Comparison of ENCODE assay signal across 19 cellular contexts in genomic region chr5:123428521-123429220, GRCh38. TPM values are rescaled to one million over a fixed set of nuclear protein-coding genes. Genes with fewer than 3 reads are reported as not detected.
DNase-seq lines count a peak whose midpoint lies in the region; ATAC-seq, FAIRE-seq and TF ChIP-seq lines count a peak whose summit lies in the region.
"Had no signal": no experiment of that assay in that cellular context is flagged by ENCODE, and none has a peak within 500 bp of the region (broad histone marks: within the 10 kb centered on the region; RNA-seq: fewer than 3 reads in every experiment).

No MANE protein-coding gene starts in this region.

- H3K79me2 ChIP-seq in astrocyte (ENCODE audit: insufficient read depth, low read length): no peaks in the 10 kb centered on the region

- TF ChIP-seq CTCF in natural killer cell (IDR thresholded peaks at IDR 0.05): no peak
- TF ChIP-seq CTCF in astrocyte (IDR thresholded peaks at IDR 0.05; ENCODE audit: insufficient read depth, low read depth, low read length): no peak
- no peak for TF ChIP-seq CTCF in Peyer's patch (IDR thresholded peaks at IDR 0.05)

- H3K4me1 Mint-ChIP-seq in natural killer cell treated with Interleukin-12 subunit alpha and Interleukin-12 subunit beta and Interleukin-15 and Interleukin-18, amount 100 ng/mL, for 72 hours (ENCODE audit: low read depth in 2 of 2): peaks cover 9 to 19% of the 10 kb centered on the region in 2 donors
- H3K4me1 Mint-ChIP-seq in natural killer cell: peaks cover 5 to 9% of the 10 kb centered on the region in 2 donors
- H3K4me1 Mint-ChIP-seq in astrocyte (ENCODE audit: low read depth, unreplicated experiment): peaks cover 9% of the 10 kb centered on the region

- H3K36me3 Mint-ChIP-seq in natural killer cell treated with Interleukin-12 subunit alpha and Interleukin-12 subunit beta and Interleukin-15 and Interleukin-18, amount 100 ng/mL, for 72 hours: peaks cover 4% of the 10 kb centered on the region
- H3K36me3 Mint-ChIP-seq in natural killer cell (no peaks in the 10 kb centered on the region), astrocyte (ENCODE audit: low read depth, unreplicated experiment) (no peaks in the 10 kb centered on the region)
- H3K36me3 Mint-ChIP-seq: activated CD4-positive, alpha-beta memory T cell treated with anti-CD3 and anti-CD28 coated beads for 36 hours had no signal

- no peaks in the 10 kb centered on the region for H3K9me3 Mint-ChIP-seq in natural killer cell treated with Interleukin-12 subunit alpha and Interleukin-12 subunit beta and Interleukin-15 and Interleukin-18, amount 100 ng/mL, for 72 hours
- H3K9me3 Mint-ChIP-seq in natural killer cell (no peaks in the 10 kb centered on the region), astrocyte (ENCODE audit: unreplicated experiment) (no peaks in the 10 kb centered on the region)
- H3K9me3 Mint-ChIP-seq: activated CD4-positive, alpha-beta memory T cell treated with anti-CD3 and anti-CD28 coated beads for 36 hours had no signal

- H3K36me3 ChIP-seq in astrocyte (ENCODE audit: insufficient read depth, low read length) (no peaks in the 10 kb centered on the region), subcutaneous abdominal adipose tissue (ENCODE audit: control insufficient read depth in 5 of 5, insufficient read depth in 5 of 5, low read length in 5 of 5) (no peaks in the 10 kb centered on the region), Peyer's patch (no peaks in the 10 kb centered on the region)

- H3K4me3 Mint-ChIP-seq in natural killer cell treated with Interleukin-12 subunit alpha and Interleukin-12 subunit beta and Interleukin-15 and Interleukin-18, amount 100 ng/mL, for 72 hours: no peak overlapping the region
- H3K4me3 Mint-ChIP-seq in natural killer cell (no peak overlapping the region), astrocyte (ENCODE audit: unreplicated experiment) (no peak overlapping the region)
- H3K4me3 Mint-ChIP-seq: activated CD4-positive, alpha-beta memory T cell treated with anti-CD3 and anti-CD28 coated beads for 36 hours; activated T-cell treated with anti-CD3 and anti-CD28 coated beads, Interleukin-2, amount 50 U/mL, for 72 hours had no signal

- H3K9me3 ChIP-seq in astrocyte (ENCODE audit: insufficient read depth, low read depth, low read length) (no peaks in the 10 kb centered on the region), subcutaneous abdominal adipose tissue (ENCODE audit: control insufficient read depth in 5 of 5, low read length in 5 of 5) (no peaks in the 10 kb centered on the region), Peyer's patch (no peaks in the 10 kb centered on the region)
- H3K9me3 ChIP-seq: testis had no signal

- intact Hi-C loops in natural killer cell (cut with micrococcal nuclease): no loop called here
- intact Hi-C loops in left colon (cut with DNase I, micrococcal nuclease): loop anchor here in 1 of 2 donors (10.0 kb wide), 1 partner anchor 176 kb away; no protein-coding TSS in a partner anchor

- H4K20me1 ChIP-seq in astrocyte (ENCODE audit: insufficient read depth, low read length): no peaks in the 10 kb centered on the region

- H3K27ac ChIP-seq in astrocyte (ENCODE audit: low read depth, low read length): no peak overlapping the region
- peak overlapping the region; percentile 38 for H3K27ac ChIP-seq in subcutaneous abdominal adipose tissue (ENCODE audit: low read depth, low read length)
- no peak overlapping the region for H3K27ac ChIP-seq in Peyer's patch
- H3K27ac ChIP-seq: testis had no signal

- FAIRE-seq in astrocyte (lab: Jason Lieb, UNC): no peak
- FAIRE-seq: GM12878, TTC549 had no signal

- no peak for DNase-seq in natural killer cell treated with Interleukin-12 subunit alpha and Interleukin-12 subunit beta and Interleukin-15 and Interleukin-18, amount 100 ng/mL, for 72 hours (ENCODE audit: low spot score)
- DNase-seq in natural killer cell (no peak), astrocyte (ENCODE audit: low read depth) (no peak), left colon (no peak), NCI-H2107 (lab: John Stamatoyannopoulos, UW) (no peak), Peyer's patch (no peak)
- DNase-seq: activated CD4-positive, alpha-beta memory T cell treated with anti-CD3 and anti-CD28 coated beads for 36 hours; activated T-cell treated with anti-CD3 and anti-CD28 coated beads, Interleukin-2, amount 50 U/mL, for 72 hours; GDM1; NCI-H2081 treated with DMSO at 0.1 percent for 48 hours; NCI-H748 treated with DMSO at 0.1 percent for 48 hours; PC-3; stimulated activated CD4-positive, alpha-beta T cell treated with anti-CD3 and anti-CD28 coated beads, Interleukin-4, amount 100 ng/mL, for 4 hours; stimulated activated CD8-positive, alpha-beta memory T cell treated with anti-CD3 and anti-CD28 coated beads, Interleukin-4, amount 100 ng/mL, for 48 hours; testis had no signal

- no peak overlapping the region for H3K4me3 ChIP-seq in astrocyte (ENCODE audit: insufficient read depth, low read depth, low read length)
- no peak overlapping the region for H3K4me3 ChIP-seq in subcutaneous abdominal adipose tissue (ENCODE audit: low read depth in 1 of 5, low read length in 5 of 5)
- H3K4me3 ChIP-seq in Peyer's patch: no peak overlapping the region
- H3K4me3 ChIP-seq: GM12878, testis had no signal

- H2AFZ ChIP-seq in astrocyte (ENCODE audit: low read depth, low read length): no peak overlapping the region

- H3K9ac ChIP-seq in astrocyte (ENCODE audit: low read length) (no peak overlapping the region), subcutaneous abdominal adipose tissue (ENCODE audit: low read length in 5 of 5) (no peak overlapping the region)

- peaks cover 2% of the 10 kb centered on the region for H3K4me1 ChIP-seq in astrocyte (ENCODE audit: insufficient read depth, low read length)
- H3K4me1 ChIP-seq in subcutaneous abdominal adipose tissue (ENCODE audit: control insufficient read depth in 5 of 5, insufficient read depth in 5 of 5, low read length in 5 of 5): peaks cover 0 to 27% (median 18%) of the 10 kb centered on the region in 5 donors
- peaks cover 0 to 12% (median 0%) of the 10 kb centered on the region in 4 donors for H3K4me1 ChIP-seq in Peyer's patch
- H3K4me1 ChIP-seq: testis had no signal

- TF ChIP-seq POLR2A in Peyer's patch (IDR thresholded peaks at IDR 0.05): no peak

- no peak overlapping the region for H3K4me2 ChIP-seq in astrocyte (ENCODE audit: low read length)

- peak overlapping the region; percentile 50 to 85 for H3K27ac Mint-ChIP-seq in natural killer cell treated with Interleukin-12 subunit alpha and Interleukin-12 subunit beta and Interleukin-15 and Interleukin-18, amount 100 ng/mL, for 72 hours
- H3K27ac Mint-ChIP-seq in natural killer cell (no peak overlapping the region), astrocyte (ENCODE audit: unreplicated experiment) (peak overlapping the region; percentile 96)
- H3K27ac Mint-ChIP-seq: activated CD4-positive, alpha-beta memory T cell treated with anti-CD3 and anti-CD28 coated beads for 36 hours had no signal

- ATAC-seq in natural killer cell treated with Interleukin-12 subunit alpha and Interleukin-12 subunit beta and Interleukin-15 and Interleukin-18, amount 100 ng/mL, for 72 hours: no peak
- ATAC-seq in natural killer cell: no peak
- peak; percentile 13 for ATAC-seq in left colon
- ATAC-seq in HG03175 (IDR thresholded peaks at IDR 0.05; ENCODE audit: unreplicated experiment): no peak
- ATAC-seq: GM12878 had no signal

- H3K27me3 ChIP-seq in astrocyte (ENCODE audit: insufficient read depth, low read length) (no peaks in the 10 kb centered on the region), subcutaneous abdominal adipose tissue (ENCODE audit: control insufficient read depth in 5 of 5, insufficient read depth in 4 of 5, low read length in 5 of 5) (no peaks in the 10 kb centered on the region), Peyer's patch (no peaks in the 10 kb centered on the region)
- H3K27me3 ChIP-seq: testis had no signal

- H3K27me3 Mint-ChIP-seq in natural killer cell treated with Interleukin-12 subunit alpha and Interleukin-12 subunit beta and Interleukin-15 and Interleukin-18, amount 100 ng/mL, for 72 hours: peaks cover 10% of the 10 kb centered on the region in 2 donors
- H3K27me3 Mint-ChIP-seq in natural killer cell (ENCODE audit: low read depth in 2 of 2): peaks cover 0 to 3% of the 10 kb centered on the region in 2 donors
- no peaks in the 10 kb centered on the region for H3K27me3 Mint-ChIP-seq in astrocyte (ENCODE audit: low read depth, unreplicated experiment)

RNA-seq across cellular contexts. Expression of gene CEP120, which starts 5.5 kb away (rescaled TPM):
- 10 to 100 TPM; 35.8 to 41.0 TPM for total RNA-seq in natural killer cell treated with Interleukin-12 subunit alpha and Interleukin-12 subunit beta and Interleukin-15 and Interleukin-18, amount 100 ng/mL, for 72 hours
- total RNA-seq in natural killer cell: 10 to 100 TPM; 51.2 to 58.9 (median 54.6) TPM
- total RNA-seq in astrocyte: 15.5 and 19.0 TPM in 2 replicates
- 1 to 10 TPM; 8.8 to 9.2 TPM for total RNA-seq in left colon
- total RNA-seq in Peyer's patch: 10 to 100 TPM; 10.5 to 47.9 (median 24.2) TPM

Comparison
In these comparisons a context has a peak if more than half of its experiments do, and no peak if none do; other contexts are left out.
1. H3K27ac Mint-ChIP-seq: peak in natural killer cell treated with Interleukin-12 subunit alpha and Interleukin-12 subunit beta and Interleukin-15 and Interleukin-18, amount 100 ng/mL, for 72 hours (2 of 2) and astrocyte (single experiment); none in natural killer cell (0 of 2).